In genomic region chr6:431504-431903, GRCh38 we compare ENCODE assay signal across 19 cellular contexts. TPM values are rescaled to one million over a fixed set of nuclear protein-coding genes. Genes with fewer than 3 reads are reported as not detected.
DNase-seq lines count a peak whose midpoint lies in the region; ATAC-seq and TF ChIP-seq lines count a peak whose summit lies in the region.
"Had no signal": no experiment of that assay in that cellular context is flagged by ENCODE, and none has a peak within 500 bp of the region (broad histone marks: within the 10 kb centered on the region; RNA-seq: fewer than 3 reads in every experiment).

No MANE protein-coding gene starts in this region.

- H3K36me3 ChIP-seq in PC-9 (ENCODE audit: low read depth) = no peaks in the 10 kb centered on the region
- H3K36me3 ChIP-seq: brain microvascular endothelial cell, right lobe of liver, WERI-Rb-1 had no signal

- H3K4me3 ChIP-seq in PC-9 = no peak overlapping the region
- H3K4me3 ChIP-seq: right lobe of liver had no signal

- ATAC-seq in HG03108 (IDR thresholded peaks at IDR 0.05; ENCODE audit: unreplicated experiment) = peak; percentile 66
- ATAC-seq in GM21526 (IDR thresholded peaks at IDR 0.05; ENCODE audit: low FRiP score, unreplicated experiment) = no peak
- ATAC-seq: right lobe of liver had no signal

- no peaks in the 10 kb centered on the region for H3K27me3 Mint-ChIP-seq in activated naive CD8-positive, alpha-beta T cell

- no peaks in the 10 kb centered on the region for H3K9me2 ChIP-seq in PC-9 (ENCODE audit: insufficient read depth)

- no peaks in the 10 kb centered on the region for H3K4me1 ChIP-seq in PC-9 (replicated peaks; ENCODE audit: insufficient read depth)
- H3K4me1 ChIP-seq: right lobe of liver had no signal

- no peak overlapping the region for H3K4me3 Mint-ChIP-seq in activated naive CD8-positive, alpha-beta T cell
- H3K4me3 Mint-ChIP-seq: neural crest cell had no signal

- peaks cover 35% of the 10 kb centered on the region for H3K27me3 ChIP-seq in PC-9 (ENCODE audit: insufficient read depth, low read depth)
- H3K27me3 ChIP-seq: brain microvascular endothelial cell, right lobe of liver had no signal

- intact Hi-C loops in PC-9 (cut with micrococcal nuclease; ENCODE audit: unreplicated experiment) = no loop called here

- H3K4me2 ChIP-seq in PC-9 = no peak overlapping the region

- no peaks in the 10 kb centered on the region for H3K9me3 ChIP-seq in PC-9 (ENCODE audit: insufficient read depth, low read depth)
- H3K9me3 ChIP-seq: right lobe of liver had no signal

- H3K4me1 Mint-ChIP-seq in activated naive CD8-positive, alpha-beta T cell (ENCODE audit: low read depth) = peaks cover 58% of the 10 kb centered on the region
- H3K4me1 Mint-ChIP-seq: neural crest cell had no signal

- H3F3A ChIP-seq in PC-9 (ENCODE audit: insufficient read depth, low read depth) = no peaks in the 10 kb centered on the region

- no TSS peak for BruUV-seq in PC-9 (replicated peaks; lab: Mats Ljungman, UMichigan)

- POLR2A ChIA-PET in PC-9 (lab: Charles Lee; ENCODE audit: unreplicated experiment) = interaction anchor here (0.6 kb wide), 1 partner anchor 216 kb away, joined by 3 read pairs; no protein-coding TSS in a partner anchor

- no peak overlapping the region for H2AFZ ChIP-seq in PC-9

- no peak for TF ChIP-seq CTCF in GM13977 (IDR thresholded peaks at IDR 0.05; ENCODE audit: extremely low read depth, insufficient read depth, missing control alignments)
- no peak for TF ChIP-seq CTCF in PC-9 (conservative IDR thresholded peaks at IDR 0.05)

- H3K27ac ChIP-seq in PC-9 = no peak overlapping the region
- H3K27ac ChIP-seq: brain microvascular endothelial cell, right lobe of liver, WERI-Rb-1 had no signal

- no peaks in the 10 kb centered on the region for H3K36me3 Mint-ChIP-seq in activated naive CD8-positive, alpha-beta T cell

- CTCF ChIA-PET in PC-9 (lab: Charles Lee) = no interaction called here

- no peaks in the 10 kb centered on the region for H3K79me2 ChIP-seq in PC-9 (ENCODE audit: low read depth)

- H3K9me3 Mint-ChIP-seq in activated naive CD8-positive, alpha-beta T cell (ENCODE audit: low read depth) = no peaks in the 10 kb centered on the region
- H3K9me3 Mint-ChIP-seq: neural crest cell had no signal

- H4K20me1 ChIP-seq in PC-9 (ENCODE audit: insufficient read depth) = no peaks in the 10 kb centered on the region

- in situ Hi-C loops in GM13977 (cut with MboI; ENCODE audit: low pct_unique_long_range_greater_than_20kb, low sequenced_read_pairs, unreplicated experiment) = no loop called here

- DNase-seq in GM13977 (ENCODE audit: low spot score) (peak; percentile 74), GM19240 (ENCODE audit: insufficient read length, low spot score) (peak; percentile 53), activated gamma-delta T cell treated with Interleukin-2 at 50 U/mL for 16 hours (no peak), SK-N-DZ (ENCODE audit: low spot score) (no peak), PC-9 (no peak)
- DNase-seq: brain microvascular endothelial cell; DMS153; effector CD8-positive, alpha-beta T cell; foreskin fibroblast; NCI-H1105; NCI-H2227 treated with DMSO at 0.1 percent for 48 hours; right lobe of liver; stimulated activated naive CD4-positive, alpha-beta T cell; WERI-Rb-1 had no signal

- H3K27ac Mint-ChIP-seq in activated naive CD8-positive, alpha-beta T cell = peak overlapping the region; percentile 75

RNA-seq across cellular contexts. Expression of gene IRF4, which starts 40.0 kb away (rescaled TPM):
- not detected in 2 replicates for polyA plus RNA-seq in SK-N-DZ (2014; cell fraction: cytosol; rRNA removed)
- polyA plus RNA-seq in SK-N-DZ (2014; cell fraction: nucleus; rRNA removed) = not detected in 2 replicates
- total RNA-seq in PC-9 (2021) = not detected in 2 replicates
- polyA plus RNA-seq: BJ had no signal

Comparison
In these comparisons a context has a peak if more than half of its experiments do, and no peak if none do; other contexts are left out.
1. DNase-seq: peak in GM13977 (single experiment) and GM19240 (single experiment); none in activated gamma-delta T cell treated with Interleukin-2 at 50 U/mL for 16 hours (single experiment), SK-N-DZ (single experiment) and PC-9 (0 of 2).